In the genomic region with DNA sequence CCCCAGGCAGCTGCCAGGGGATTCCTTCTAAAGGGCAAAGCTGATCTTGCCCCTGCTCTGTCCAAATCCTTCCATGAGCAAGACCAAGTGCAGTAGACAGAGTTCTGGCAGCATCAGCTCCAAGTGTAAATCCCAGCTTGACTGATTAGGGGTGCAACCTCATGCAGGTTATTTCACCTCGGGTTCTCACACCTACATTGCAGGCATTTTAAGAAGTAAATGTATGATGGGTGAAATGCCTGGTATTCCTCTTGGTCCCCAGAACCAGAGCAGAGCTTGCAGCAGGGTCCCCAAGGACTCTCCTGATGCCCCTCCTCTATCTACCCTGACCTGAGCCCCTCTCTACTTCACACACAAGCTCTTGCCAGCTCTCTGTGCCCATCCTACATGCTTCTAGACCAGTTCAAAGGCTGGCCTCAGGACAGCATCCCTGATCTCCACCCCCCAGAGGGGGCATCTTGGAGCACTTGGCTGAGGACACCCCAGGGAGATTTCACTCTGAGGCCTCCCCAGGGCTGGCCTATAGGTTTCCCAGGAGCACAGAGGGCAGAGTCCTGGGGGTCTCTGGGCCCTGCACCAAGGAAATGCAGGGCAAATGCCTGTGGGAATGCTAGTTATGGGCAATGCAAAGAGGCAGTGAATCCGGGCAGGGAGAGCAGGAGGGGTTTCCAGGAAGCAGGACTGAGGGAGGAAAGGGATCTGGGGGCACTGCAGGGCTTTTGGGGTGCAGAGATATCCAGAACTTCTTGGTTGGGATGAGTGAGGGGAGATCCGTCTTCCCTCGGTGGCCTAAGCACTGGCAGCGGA, we compare ENCODE assay signal across 1 cellular context.
TF ChIP-seq lines count a peak whose summit lies in the region.

No MANE protein-coding gene starts in this region.

TF ChIP-seq in GM12878, 131 proteins besides CTCF, POLR2A, EP300 and RAD21:
- TF ChIP-seq ZNF24 (IDR thresholded peaks at IDR 0.05) = no peak
- 0 out of 2 replicates have a peak, but pooled peaks have one; percentile 15 for TF ChIP-seq LARP7 (IDR thresholded peaks at IDR 0.05)
